In genomic region chr22:40607506-40607905, GRCh38 we compare ENCODE assay signal across 21 cellular contexts. TPM values are rescaled to one million over a fixed set of nuclear protein-coding genes. Genes with fewer than 3 reads are reported as not detected.
DNase-seq lines count a peak whose midpoint lies in the region; ATAC-seq and TF ChIP-seq lines count a peak whose summit lies in the region.
"Had no signal": no experiment of that assay in that cellular context is flagged by ENCODE, and none has a peak within 500 bp of the region (broad histone marks: within the 10 kb centered on the region; RNA-seq: fewer than 3 reads in every experiment).

No MANE protein-coding gene starts in this region.

- no peak overlapping the region for H3K4me3 Mint-ChIP-seq in CD4-positive, CD25-positive, alpha-beta regulatory T cell
- no peak overlapping the region for H3K4me3 Mint-ChIP-seq in stimulated activated memory B cell treated with anti-CD40 and anti-IgM and Interleukin-4, amounts not matched to agents 10 μg/mL and 1 μg/mL and 100 μg/mL, for 72 hours
- H3K4me3 Mint-ChIP-seq: CD8-positive, alpha-beta T cell; HFFc6 had no signal

- H3K9ac ChIP-seq in OCI-LY1 (ENCODE audit: low read length): no peak overlapping the region
- H3K9ac ChIP-seq: BLaER1 treated with 17β-estradiol and CSF1 and Interleukin-3, amounts not matched to agents 10 nM and 100 nM had no signal

- H3K9me3 ChIP-seq in CD4-positive, CD25-positive, alpha-beta regulatory T cell (ENCODE audit: control insufficient read depth in 2 of 2, low read length in 2 of 2): no peaks in the 10 kb centered on the region
- no peaks in the 10 kb centered on the region for H3K9me3 ChIP-seq in OCI-LY1 (ENCODE audit: low read length)
- H3K9me3 ChIP-seq: BLaER1 treated with 17β-estradiol and CSF1 and Interleukin-3, amounts not matched to agents 10 nM and 100 nM; Peyer's patch; SJCRH30 had no signal

- peaks cover 2% of the 10 kb centered on the region for H3K4me1 ChIP-seq in CD4-positive, CD25-positive, alpha-beta regulatory T cell (ENCODE audit: control insufficient read depth, insufficient read depth, low read length, poor library complexity, severe bottlenecking)
- H3K4me1 ChIP-seq in OCI-LY1 (ENCODE audit: insufficient read depth, low read length, severe bottlenecking): peaks cover 35% of the 10 kb centered on the region

- peak overlapping the region; percentile 55; the same call in 1 of the 2 replicates for H3K4me2 ChIP-seq in OCI-LY1 (ENCODE audit: low read length)
- H3K4me2 ChIP-seq: BLaER1 treated with 17β-estradiol and CSF1 and Interleukin-3, amounts not matched to agents 10 nM and 100 nM had no signal

- peak overlapping the region in 2 of 3 donors; percentile 35 to 45 for H3K27ac Mint-ChIP-seq in CD4-positive, CD25-positive, alpha-beta regulatory T cell
- H3K27ac Mint-ChIP-seq in stimulated activated memory B cell treated with anti-CD40 and anti-IgM and Interleukin-4, amounts not matched to agents 10 μg/mL and 1 μg/mL and 100 μg/mL, for 72 hours: peak overlapping the region; percentile 19

- H3K4me1 Mint-ChIP-seq in CD4-positive, CD25-positive, alpha-beta regulatory T cell: peaks cover 41 to 62% (median 48%) of the 10 kb centered on the region in 4 donors
- H3K4me1 Mint-ChIP-seq in stimulated activated memory B cell treated with anti-CD40 and anti-IgM and Interleukin-4, amounts not matched to agents 10 μg/mL and 1 μg/mL and 100 μg/mL, for 72 hours: peaks cover 55% of the 10 kb centered on the region

- no peaks in the 10 kb centered on the region for H3K36me3 ChIP-seq in CD4-positive, CD25-positive, alpha-beta regulatory T cell (ENCODE audit: control insufficient read depth, insufficient read depth, low read length)
- no peaks in the 10 kb centered on the region for H3K36me3 ChIP-seq in OCI-LY1 (ENCODE audit: insufficient read depth, low read length)
- H3K36me3 ChIP-seq: Peyer's patch, SJCRH30 had no signal

- no peaks in the 10 kb centered on the region for H3K9me3 Mint-ChIP-seq in CD4-positive, CD25-positive, alpha-beta regulatory T cell
- H3K9me3 Mint-ChIP-seq in stimulated activated memory B cell treated with anti-CD40 and anti-IgM and Interleukin-4, amounts not matched to agents 10 μg/mL and 1 μg/mL and 100 μg/mL, for 72 hours: no peaks in the 10 kb centered on the region
- H3K9me3 Mint-ChIP-seq: CD8-positive, alpha-beta T cell; HFFc6 had no signal

- no peaks in the 10 kb centered on the region for H3F3A ChIP-seq in OCI-LY1 (ENCODE audit: insufficient read depth, low read length)

- no peaks in the 10 kb centered on the region for H4K20me1 ChIP-seq in OCI-LY1 (ENCODE audit: insufficient read depth, low read length)

- no peaks in the 10 kb centered on the region for H3K36me3 Mint-ChIP-seq in CD4-positive, CD25-positive, alpha-beta regulatory T cell
- H3K36me3 Mint-ChIP-seq in stimulated activated memory B cell treated with anti-CD40 and anti-IgM and Interleukin-4, amounts not matched to agents 10 μg/mL and 1 μg/mL and 100 μg/mL, for 72 hours: peaks cover 7% of the 10 kb centered on the region
- H3K36me3 Mint-ChIP-seq: CD8-positive, alpha-beta T cell had no signal

- no peak for TF ChIP-seq CTCF in OCI-LY1 (IDR thresholded peaks at IDR 0.05; ENCODE audit: low read length)

- no peaks in the 10 kb centered on the region for H3K27me3 Mint-ChIP-seq in CD4-positive, CD25-positive, alpha-beta regulatory T cell
- no peaks in the 10 kb centered on the region for H3K27me3 Mint-ChIP-seq in stimulated activated memory B cell treated with anti-CD40 and anti-IgM and Interleukin-4, amounts not matched to agents 10 μg/mL and 1 μg/mL and 100 μg/mL, for 72 hours

- ATAC-seq in CD4-positive, CD25-positive, alpha-beta regulatory T cell (ENCODE audit: low read depth in 2 of 2): no peak
- ATAC-seq in left lobe of liver (peak; percentile 25), HG02852 (IDR thresholded peaks at IDR 0.05; ENCODE audit: unreplicated experiment) (no peak), GM21526 (IDR thresholded peaks at IDR 0.05; ENCODE audit: low FRiP score, unreplicated experiment) (no peak)
- no peak for ATAC-seq in stimulated activated memory B cell treated with anti-CD40 and anti-IgM and Interleukin-4, amounts not matched to agents 10 μg/mL and 1 μg/mL and 100 μg/mL, for 72 hours
- ATAC-seq: CD8-positive, alpha-beta T cell had no signal

- H3K27ac ChIP-seq in CD4-positive, CD25-positive, alpha-beta regulatory T cell (ENCODE audit: insufficient read depth, low read length, poor library complexity, severe bottlenecking): no peak overlapping the region
- no peak overlapping the region for H3K27ac ChIP-seq in OCI-LY1 (ENCODE audit: low read depth, low read length, poor library complexity, severe bottlenecking)
- H3K27ac ChIP-seq: BLaER1 treated with 17β-estradiol and CSF1 and Interleukin-3, amounts not matched to agents 10 nM and 100 nM; Peyer's patch; SJCRH30 had no signal

- H2AFZ ChIP-seq in OCI-LY1 (ENCODE audit: low read length): no peak overlapping the region

- no peak for DNase-seq in CD4-positive, CD25-positive, alpha-beta regulatory T cell
- DNase-seq in left lobe of liver (ENCODE audit: low spot score) (no peak), foreskin melanocyte (no peak)
- DNase-seq: 8988T; CD8-positive, alpha-beta T cell; DMS53; GDM1; HFFc6; KG1; NCI-H1092; NCI-H1436; NCI-H187 treated with DMSO at 0.1 percent for 48 hours; NCI-H2107; NCI-H748 treated with DMSO at 0.1 percent for 48 hours; Peyer's patch; SJCRH30 had no signal

- H3K9me2 ChIP-seq in OCI-LY1 (ENCODE audit: low read depth, low read length): no peaks in the 10 kb centered on the region

- H3K27me3 ChIP-seq in CD4-positive, CD25-positive, alpha-beta regulatory T cell (ENCODE audit: control insufficient read depth, insufficient read depth, low read length): no peaks in the 10 kb centered on the region
- no peaks in the 10 kb centered on the region for H3K27me3 ChIP-seq in OCI-LY1 (ENCODE audit: insufficient read depth, low read length)
- H3K27me3 ChIP-seq: BLaER1 treated with 17β-estradiol and CSF1 and Interleukin-3, amounts not matched to agents 10 nM and 100 nM; Peyer's patch; SJCRH30 had no signal

- no peak overlapping the region for H3K4me3 ChIP-seq in CD4-positive, CD25-positive, alpha-beta regulatory T cell (ENCODE audit: low read depth, low read length)
- peak overlapping the region; percentile 30 for H3K4me3 ChIP-seq in OCI-LY1 (ENCODE audit: low read depth, low read length, poor library complexity, severe bottlenecking)
- H3K4me3 ChIP-seq: BLaER1 treated with 17β-estradiol and CSF1 and Interleukin-3, amounts not matched to agents 10 nM and 100 nM; Peyer's patch; SJCRH30 had no signal

- peaks cover 37% of the 10 kb centered on the region for H3K79me2 ChIP-seq in OCI-LY1 (ENCODE audit: insufficient read depth, low read length)

RNA-seq across cellular contexts. Expression of gene MRTFA, which starts 29.0 kb away (rescaled TPM):
- total RNA-seq in CD4-positive, CD25-positive, alpha-beta regulatory T cell: 94.5 TPM
- polyA plus RNA-seq in CD4-positive, CD25-positive, alpha-beta regulatory T cell: 10 to 100 TPM; 11.3 to 17.4 (median 14.9) TPM
- total RNA-seq in left lobe of liver: 12.8 TPM
